Comparison of ENCODE assay signal across 14 cellular contexts in the genomic region with DNA sequence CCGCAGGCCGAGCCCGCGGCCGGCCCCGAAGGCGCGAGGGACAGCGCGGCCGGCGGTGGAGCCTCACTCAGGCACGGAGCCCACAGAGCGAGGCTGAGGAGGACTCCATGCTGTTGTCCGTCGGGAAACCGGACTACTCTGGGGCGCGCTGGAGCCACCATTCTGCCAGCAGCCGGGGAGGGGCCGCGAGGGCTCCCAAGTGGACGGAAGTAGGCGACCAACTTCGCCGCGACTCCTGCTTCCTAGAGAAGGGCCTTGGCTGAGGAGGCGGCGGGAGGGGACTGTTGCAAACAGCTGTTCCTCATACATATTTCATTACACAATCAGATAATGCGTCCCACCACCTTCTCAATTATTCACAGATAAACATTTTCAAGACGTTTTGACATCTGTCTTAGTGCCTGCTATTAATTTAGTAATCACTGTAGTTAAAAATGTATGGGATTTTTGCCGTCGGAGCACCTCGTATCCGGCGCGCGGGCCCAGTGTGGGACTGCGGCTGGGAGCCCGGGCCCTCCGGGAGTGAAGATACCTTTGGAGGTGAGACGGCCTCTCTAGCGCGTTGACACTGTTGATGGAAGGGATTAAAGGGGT. TPM values are rescaled to one million over a fixed set of nuclear protein-coding genes. Genes with fewer than 3 reads are reported as not detected.
DNase-seq lines count a peak whose midpoint lies in the region; ATAC-seq and TF ChIP-seq lines count a peak whose summit lies in the region.
"Had no signal": no experiment of that assay in that cellular context is flagged by ENCODE, and none has a peak within 500 bp of the region (broad histone marks: within the 10 kb centered on the region; RNA-seq: fewer than 3 reads in every experiment).

No MANE protein-coding gene starts in this region.

- POLR2A ChIA-PET in naive thymus-derived CD4-positive, alpha-beta T cell (lab: Charles Lee) = no interaction called here

- in situ Hi-C loops in GM13977 (cut with MboI; ENCODE audit: low pct_unique_long_range_greater_than_20kb, low sequenced_read_pairs, unreplicated experiment) = loop anchor here (25.0 kb wide), 1 partner anchor 842 kb away; no protein-coding TSS in a partner anchor

- H3K27me3 Mint-ChIP-seq in CD4-positive, CD25-positive, alpha-beta regulatory T cell = peaks cover 85% of the 10 kb centered on the region
- peaks cover 90% of the 10 kb centered on the region for H3K27me3 Mint-ChIP-seq in brain
- H3K27me3 Mint-ChIP-seq in naive thymus-derived CD4-positive, alpha-beta T cell = peaks cover 72 to 87% (median 79%) of the 10 kb centered on the region in 5 donors

- H3K27ac Mint-ChIP-seq in CD4-positive, CD25-positive, alpha-beta regulatory T cell = no peak overlapping the region
- H3K27ac Mint-ChIP-seq in brain = no peak overlapping the region
- H3K27ac Mint-ChIP-seq in naive thymus-derived CD4-positive, alpha-beta T cell = peak overlapping the region in 2 of 9 donors; percentile 19 to 55
- H3K27ac Mint-ChIP-seq: CD14-positive monocyte had no signal

- peaks cover 39% of the 10 kb centered on the region for H3K27me3 ChIP-seq in CD4-positive, CD25-positive, alpha-beta regulatory T cell (ENCODE audit: control insufficient read depth, insufficient read depth, low read length)
- H3K27me3 ChIP-seq in naive thymus-derived CD4-positive, alpha-beta T cell (ENCODE audit: control insufficient read depth in 2 of 2, insufficient read depth in 2 of 2, low read length in 2 of 2) = peaks cover 9 to 15% of the 10 kb centered on the region in 2 donors

- H3K4me3 Mint-ChIP-seq in CD4-positive, CD25-positive, alpha-beta regulatory T cell = peak overlapping the region in 3 of 4 donors; percentile 32 to 54 (median 41)
- H3K4me3 Mint-ChIP-seq in brain = peak overlapping the region in 3 of 5 experiments; percentile 39 to 69 (median 64)
- H3K4me3 Mint-ChIP-seq in naive thymus-derived CD4-positive, alpha-beta T cell = peak overlapping the region in 8 of 10 donors; percentile 14 to 66 (median 45)

- H3K4me1 ChIP-seq in CD4-positive, CD25-positive, alpha-beta regulatory T cell (ENCODE audit: control insufficient read depth, insufficient read depth, low read length, poor library complexity, severe bottlenecking) = no peaks in the 10 kb centered on the region
- H3K4me1 ChIP-seq in naive thymus-derived CD4-positive, alpha-beta T cell (ENCODE audit: control insufficient read depth in 2 of 2, insufficient read depth in 2 of 2, low read length in 2 of 2) = no peaks in the 10 kb centered on the region

- no peaks in the 10 kb centered on the region for H3K36me3 ChIP-seq in CD4-positive, CD25-positive, alpha-beta regulatory T cell (ENCODE audit: control insufficient read depth, insufficient read depth, low read length)
- no peaks in the 10 kb centered on the region for H3K36me3 ChIP-seq in naive thymus-derived CD4-positive, alpha-beta T cell (ENCODE audit: control insufficient read depth in 2 of 3, insufficient read depth in 3 of 3, low read length in 3 of 3)
- H3K36me3 ChIP-seq: heart right ventricle had no signal

- no peaks in the 10 kb centered on the region for H3K9me3 ChIP-seq in CD4-positive, CD25-positive, alpha-beta regulatory T cell (ENCODE audit: control insufficient read depth in 2 of 2, low read length in 2 of 2)
- H3K9me3 ChIP-seq in naive thymus-derived CD4-positive, alpha-beta T cell (ENCODE audit: control insufficient read depth in 2 of 3, low read length in 3 of 3) = no peaks in the 10 kb centered on the region
- H3K9me3 ChIP-seq: heart right ventricle had no signal

- CTCF ChIA-PET in naive thymus-derived CD4-positive, alpha-beta T cell (lab: Charles Lee) = no interaction called here

- no peak for TF ChIP-seq CTCF in GM13977 (IDR thresholded peaks at IDR 0.05; ENCODE audit: extremely low read depth, insufficient read depth, missing control alignments)
- TF ChIP-seq CTCF in brain (conservative IDR thresholded peaks at IDR 0.05) = no peak

- no peak overlapping the region for H3K4me3 ChIP-seq in CD4-positive, CD25-positive, alpha-beta regulatory T cell (ENCODE audit: low read depth, low read length)
- H3K4me3 ChIP-seq in naive thymus-derived CD4-positive, alpha-beta T cell (ENCODE audit: low read length) = no peak overlapping the region

- no peak overlapping the region for H3K27ac ChIP-seq in CD4-positive, CD25-positive, alpha-beta regulatory T cell (ENCODE audit: insufficient read depth, low read length, poor library complexity, severe bottlenecking)
- no peak overlapping the region for H3K27ac ChIP-seq in naive thymus-derived CD4-positive, alpha-beta T cell (ENCODE audit: low read depth, low read length)
- H3K27ac ChIP-seq in substantia nigra (ENCODE audit: low read depth, low read length, poor library complexity, severe bottlenecking) = no peak overlapping the region
- H3K27ac ChIP-seq: heart right ventricle had no signal

- ATAC-seq in CD4-positive, CD25-positive, alpha-beta regulatory T cell (ENCODE audit: low read depth in 2 of 2) = no peak
- no peak for ATAC-seq in naive thymus-derived CD4-positive, alpha-beta T cell
- ATAC-seq in GM18868 (IDR thresholded peaks at IDR 0.05; ENCODE audit: unreplicated experiment) (no peak), GM21360 (IDR thresholded peaks at IDR 0.05; ENCODE audit: unreplicated experiment) (no peak)

- no peaks in the 10 kb centered on the region for H3K36me3 Mint-ChIP-seq in CD4-positive, CD25-positive, alpha-beta regulatory T cell
- peaks cover 8% of the 10 kb centered on the region for H3K36me3 Mint-ChIP-seq in brain
- no peaks in the 10 kb centered on the region for H3K36me3 Mint-ChIP-seq in naive thymus-derived CD4-positive, alpha-beta T cell
- H3K36me3 Mint-ChIP-seq: CD14-positive monocyte had no signal

- intact Hi-C loops in naive thymus-derived CD4-positive, alpha-beta T cell (cut with micrococcal nuclease) = loop anchor here in 1 of 2 donors (5.0 kb wide), 1 partner anchor 243 kb away; no protein-coding TSS in a partner anchor

- DNase-seq in CD4-positive, CD25-positive, alpha-beta regulatory T cell = no peak
- DNase-seq in GM13977 (ENCODE audit: low spot score) = peak; percentile 27
- DNase-seq in naive thymus-derived CD4-positive, alpha-beta T cell = no peak
- DNase-seq in substantia nigra (lab: John Stamatoyannopoulos, UW) = no peak
- no peak for DNase-seq in KG1 (lab: John Stamatoyannopoulos, UW)
- DNase-seq: activated CD4-positive, CD25-positive, alpha-beta regulatory T cell; activated effector memory CD4-positive, alpha-beta T cell treated with Interleukin-2 at 50 U/mL for 16 hours; heart right ventricle; mesenchymal stem cell; NK-92 treated with Interleukin-12 subunit alpha and Interleukin-12 subunit beta, amount 100 ng/mL, for 24 hours had no signal

- H3K4me1 Mint-ChIP-seq in CD4-positive, CD25-positive, alpha-beta regulatory T cell = peaks cover 0 to 34% (median 9%) of the 10 kb centered on the region in 4 donors
- H3K4me1 Mint-ChIP-seq in brain = peaks cover 45% of the 10 kb centered on the region
- H3K4me1 Mint-ChIP-seq in naive thymus-derived CD4-positive, alpha-beta T cell = peaks cover 7 to 39% (median 27%) of the 10 kb centered on the region in 7 donors

- H3K9me3 Mint-ChIP-seq in CD4-positive, CD25-positive, alpha-beta regulatory T cell = peaks cover 0 to 2% (median 0%) of the 10 kb centered on the region in 7 donors
- peaks cover 0 to 8% (median 0%) of the 10 kb centered on the region in 5 experiments for H3K9me3 Mint-ChIP-seq in brain
- H3K9me3 Mint-ChIP-seq in naive thymus-derived CD4-positive, alpha-beta T cell = no peaks in the 10 kb centered on the region

RNA-seq across cellular contexts. Expression of a gene that starts 11.7 kb away (rescaled TPM):
- total RNA-seq in CD4-positive, CD25-positive, alpha-beta regulatory T cell = not detected
- polyA plus RNA-seq in CD4-positive, CD25-positive, alpha-beta regulatory T cell = not detected
- polyA plus RNA-seq in brain (ENCODE audit: insufficient read depth, low read depth, low replicate concordance) = 30.9 TPM
- not detected for total RNA-seq in naive thymus-derived CD4-positive, alpha-beta T cell
- polyA plus RNA-seq in naive thymus-derived CD4-positive, alpha-beta T cell = not detected
- total RNA-seq: heart right ventricle had no signal
- polyA plus RNA-seq: CD14-positive monocyte, heart right ventricle had no signal

Comparison
In these comparisons a context has a peak if more than half of its experiments do, and no peak if none do; other contexts are left out.
1. RNA of a gene that starts 11.7 kb away (polyA plus RNA-seq): 30.9 TPM in brain (single experiment); not detected in CD4-positive, CD25-positive, alpha-beta regulatory T cell and not detected in naive thymus-derived CD4-positive, alpha-beta T cell; every median in the first group is over 10 times any median in the second.
2. Peak in every context shown above with its lines, with median percentiles within 50 percentile points of each other: H3K4me3 Mint-ChIP-seq.